ENCODE assay signal across 24 cellular contexts in genomic region chr9:71521132-71521531, GRCh38.
"Had no signal": no experiment of that assay in that cellular context is flagged by ENCODE, and none has a peak within 500 bp of the region (broad histone marks: within the 10 kb centered on the region; RNA-seq: fewer than 3 reads in every experiment).

No MANE protein-coding gene starts in this region.

- H3K4me3 ChIP-seq: coronary artery, dorsolateral prefrontal cortex, esophagus muscularis mucosa, gastrocnemius medialis, heart right ventricle, left lung, lower lobe of right lung, mucosa of descending colon had no signal

- H3K9me3 ChIP-seq: esophagus muscularis mucosa, gastrocnemius medialis, heart right ventricle, left lung, lower lobe of right lung, mucosa of descending colon had no signal

- H3K36me3 ChIP-seq: esophagus muscularis mucosa, gastrocnemius medialis, heart right ventricle, left lung, lower lobe of right lung had no signal

- H3K27ac ChIP-seq: coronary artery, dorsolateral prefrontal cortex, esophagus muscularis mucosa, gastrocnemius medialis, heart right ventricle, left lung, lower lobe of right lung had no signal

- DNase-seq: dermis blood vessel endothelial cell; dorsolateral prefrontal cortex; effector CD4-positive, alpha-beta T cell; effector memory CD4-positive, alpha-beta T cell; foreskin fibroblast; foreskin melanocyte; gastrocnemius medialis; glutamatergic neuron; head of caudate nucleus; heart right ventricle; hippocampal formation; left cardiac atrium; left lung; left ventricle myocardium superior; lower lobe of right lung; mesenchymal stem cell; mucosa of descending colon; naive B cell had no signal

- H3K4me1 ChIP-seq: gastrocnemius medialis, left lung, lower lobe of right lung had no signal

- FAIRE-seq: colon, endothelial cell of umbilical vein, islet of Langerhans, keratinocyte had no signal

- H3K27me3 ChIP-seq: dorsolateral prefrontal cortex, esophagus muscularis mucosa, gastrocnemius medialis, heart right ventricle, left lung had no signal

- ATAC-seq: gastrocnemius medialis, heart right ventricle, left cardiac atrium, left lung, left ventricle myocardium superior, lower lobe of right lung, mucosa of descending colon had no signal
